13 cellular contexts compared by ENCODE assay signal in the genomic region with DNA sequence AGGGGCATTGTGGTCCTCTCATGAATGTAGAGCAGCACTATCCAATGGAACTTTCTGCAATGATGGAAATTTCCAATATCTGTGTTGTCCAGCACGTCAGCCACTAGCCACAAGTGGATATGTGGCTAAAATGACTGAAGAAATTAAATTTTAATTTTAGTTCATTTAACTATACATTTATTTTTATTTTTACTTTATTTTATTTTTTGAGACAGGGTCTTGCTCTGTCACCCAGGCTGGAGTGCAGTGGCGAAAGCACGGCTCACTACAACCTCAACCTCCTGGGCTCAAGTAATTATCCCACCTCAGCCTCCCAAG. TPM values are rescaled to one million over a fixed set of nuclear protein-coding genes. Genes with fewer than 3 reads are reported as not detected.
DNase-seq lines count a peak whose midpoint lies in the region; FAIRE-seq and TF ChIP-seq lines count a peak whose summit lies in the region.
"Had no signal": no experiment of that assay in that cellular context is flagged by ENCODE, and none has a peak within 500 bp of the region (broad histone marks: within the 10 kb centered on the region; RNA-seq: fewer than 3 reads in every experiment).

No MANE protein-coding gene starts in this region.

- H3K27ac Mint-ChIP-seq in CD14-positive monocyte (no peak overlapping the region), chondrocyte (ENCODE audit: unreplicated experiment) (no peak overlapping the region), nephron progenitor cell (no peak overlapping the region)
- H3K27ac Mint-ChIP-seq: activated T-helper 1 cell treated with anti-CD3 and anti-CD28 coated beads, Interleukin-12 subunit alpha, Interleukin-12 subunit beta, Interleukin-2, Interleukin-4 antibody, amounts not matched to agents 30 ng/mL and 10 ng/mL and 1 ng/mL, durations not matched to agents 14 hours and 24 hours and 36 hours had no signal

- H3K9me2 ChIP-seq in MM.1S (replicated peaks; ENCODE audit: insufficient read depth, low read length) = no peaks in the 10 kb centered on the region
- H3K9me2 ChIP-seq: SK-N-SH had no signal

- TF ChIP-seq POLR2A in prostate gland (IDR thresholded peaks at IDR 0.05) = no peak

- WGBS in prostate gland = 75% methylated on average over 3 of the region's 3 CpGs

- no peaks in the 10 kb centered on the region for H3K79me2 ChIP-seq in MM.1S (ENCODE audit: low read length)

- TF ChIP-seq CTCF in CD14-positive monocyte (IDR thresholded peaks at IDR 0.05) (peak; percentile 51), MM.1S (IDR thresholded peaks at IDR 0.05; ENCODE audit: low read length) (no peak), chondrocyte (IDR thresholded peaks at IDR 0.05) (peak; percentile 45), nephron progenitor cell (IDR thresholded peaks at IDR 0.05) (no peak), prostate gland (IDR thresholded peaks at IDR 0.05) (no peak)

- no peak overlapping the region; the same call in 1 of the 2 replicates for H3K27ac ChIP-seq in MM.1S (ENCODE audit: low read length)
- H3K27ac ChIP-seq in prostate gland = no peak overlapping the region

- peaks cover 0 to 46% (median 0%) of the 10 kb centered on the region in 3 donors for H3K27me3 Mint-ChIP-seq in CD14-positive monocyte (ENCODE audit: low read depth in 3 of 3)
- peaks cover 2% of the 10 kb centered on the region for H3K27me3 Mint-ChIP-seq in chondrocyte (ENCODE audit: low read depth)
- H3K27me3 Mint-ChIP-seq in nephron progenitor cell (ENCODE audit: low read depth, poor library complexity) = peaks cover 32% of the 10 kb centered on the region

- no peak overlapping the region for H3K4me3 Mint-ChIP-seq in CD14-positive monocyte
- H3K4me3 Mint-ChIP-seq in chondrocyte (ENCODE audit: unreplicated experiment) = no peak overlapping the region
- H3K4me3 Mint-ChIP-seq in nephron progenitor cell = peak overlapping the region; percentile 89

- H3K4me2 ChIP-seq in MM.1S (ENCODE audit: low read depth, low read length) = peak overlapping the region; percentile 86; the same call in 1 of the 2 replicates

- no peaks in the 10 kb centered on the region for H3K27me3 ChIP-seq in MM.1S (replicated peaks; ENCODE audit: insufficient read depth, low read length)
- H3K27me3 ChIP-seq in prostate gland (replicated peaks; ENCODE audit: insufficient read depth) = no peaks in the 10 kb centered on the region
- H3K27me3 ChIP-seq: ascending aorta, BE2C had no signal

- H3K36me3 ChIP-seq in MM.1S (replicated peaks; ENCODE audit: insufficient read depth, low read length) = no peaks in the 10 kb centered on the region
- no peaks in the 10 kb centered on the region for H3K36me3 ChIP-seq in prostate gland
- H3K36me3 ChIP-seq: ascending aorta, BE2C, lower lobe of right lung had no signal

- peaks cover 8% of the 10 kb centered on the region; the same call in 1 of the 2 replicates for H3F3A ChIP-seq in MM.1S (ENCODE audit: insufficient read depth, low read length)

- H3K4me1 Mint-ChIP-seq in CD14-positive monocyte (peaks cover 10% of the 10 kb centered on the region), chondrocyte (ENCODE audit: low read depth) (peaks cover 18% of the 10 kb centered on the region), nephron progenitor cell (peaks cover 15% of the 10 kb centered on the region)

- H3K36me3 Mint-ChIP-seq in CD14-positive monocyte (no peaks in the 10 kb centered on the region), chondrocyte (ENCODE audit: low read depth) (no peaks in the 10 kb centered on the region), nephron progenitor cell (ENCODE audit: low read depth) (no peaks in the 10 kb centered on the region)

- FAIRE-seq in RCC 7860 (lab: Jason Lieb, UNC) = no peak

- no peak overlapping the region for H3K4me3 ChIP-seq in MM.1S (ENCODE audit: low read length)
- H3K4me3 ChIP-seq in prostate gland = no peak overlapping the region

- H3K4me1 ChIP-seq in MM.1S (ENCODE audit: low read length) = peaks cover 6% of the 10 kb centered on the region
- H3K4me1 ChIP-seq in prostate gland (replicated peaks) = no peaks in the 10 kb centered on the region
- H3K4me1 ChIP-seq: ascending aorta, BE2C, lower lobe of right lung had no signal

- intact Hi-C loops in CD14-positive monocyte (cut with micrococcal nuclease) (loop anchor here (5.0 kb wide), 1 partner anchor 164 kb away; no protein-coding TSS in a partner anchor), prostate gland (cut with DNase I) (loop anchor here (5.0 kb wide), 2 partner anchors 46 to 809 kb away; no protein-coding TSS in a partner anchor)

- H3K9me3 ChIP-seq in MM.1S (replicated peaks; ENCODE audit: insufficient read depth, low read length) = no peaks in the 10 kb centered on the region
- no peaks in the 10 kb centered on the region for H3K9me3 ChIP-seq in prostate gland
- H3K9me3 ChIP-seq: ascending aorta, BE2C, lower lobe of right lung, SK-N-SH had no signal

- no peaks in the 10 kb centered on the region for H4K20me1 ChIP-seq in MM.1S (ENCODE audit: insufficient read depth, low read length)

- no peaks in the 10 kb centered on the region for H3K9me3 Mint-ChIP-seq in CD14-positive monocyte
- H3K9me3 Mint-ChIP-seq in chondrocyte (ENCODE audit: low read depth) = no peaks in the 10 kb centered on the region
- no peaks in the 10 kb centered on the region for H3K9me3 Mint-ChIP-seq in nephron progenitor cell
- H3K9me3 Mint-ChIP-seq: activated T-helper 1 cell treated with anti-CD3 and anti-CD28 coated beads, Interleukin-12 subunit alpha, Interleukin-12 subunit beta, Interleukin-2, Interleukin-4 antibody, amounts not matched to agents 30 ng/mL and 10 ng/mL and 1 ng/mL, durations not matched to agents 14 hours and 24 hours and 36 hours had no signal

- DNase-seq in CD14-positive monocyte (ENCODE audit: low spot score) (no peak), MM.1S (no peak), chondrocyte (ENCODE audit: low spot score) (no peak), nephron progenitor cell (no peak), prostate gland (ENCODE audit: low spot score) (no peak), RCC 7860 (ENCODE audit: low spot score) (no peak), T1000 (lab: John Stamatoyannopoulos, UW) (no peak), superior temporal gyrus (ENCODE audit: extremely low spot score) (no peak)

- no peak overlapping the region for H3K9ac ChIP-seq in MM.1S (ENCODE audit: low read length)

- H2AFZ ChIP-seq in MM.1S (ENCODE audit: low read length) = peak overlapping the region; percentile 72; the same call in 1 of the 2 replicates

RNA-seq across cellular contexts. Expression of a gene that starts 13.3 kb away (rescaled TPM):
- polyA plus RNA-seq in CD14-positive monocyte = 10 to 100 TPM; 52.6 to 56.8 TPM
- 122 to 151 TPM (median 142 TPM) in 3 replicates for total RNA-seq in chondrocyte
- total RNA-seq in prostate gland = 100 to 1,000 TPM in 1 of 2 donors, 10 to 100 TPM in 1; 88.0 to 256 TPM

Comparison
In these comparisons a context has a peak if more than half of its experiments do, and no peak if none do; other contexts are left out.
1. CTCF ChIP-seq: peak in CD14-positive monocyte (single experiment) and chondrocyte (single experiment); none in MM.1S (single experiment), nephron progenitor cell (single experiment) and prostate gland (0 of 4).